15 cellular contexts compared by ENCODE assay signal in the genomic region with DNA sequence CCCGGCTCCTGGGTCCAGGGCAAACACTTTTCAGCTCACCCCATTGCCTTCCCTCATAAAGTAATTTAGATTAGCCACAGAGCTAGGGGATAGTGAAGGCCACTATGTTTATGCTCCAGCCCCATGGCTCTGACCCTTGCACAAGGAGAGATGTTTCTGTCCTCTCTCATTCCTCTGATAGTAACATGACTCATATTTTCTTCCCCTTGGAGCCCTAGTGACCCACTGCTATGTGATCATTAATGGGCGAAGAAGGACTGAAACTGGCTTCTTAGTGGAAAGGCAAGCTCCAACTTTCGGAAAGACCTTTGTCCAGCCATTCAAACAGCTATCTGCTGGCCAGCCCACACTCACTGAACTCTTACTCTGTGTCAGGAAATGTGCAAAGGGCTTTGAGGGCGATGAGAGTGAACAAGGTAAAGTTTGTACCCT. TPM values are rescaled to one million over a fixed set of nuclear protein-coding genes. Genes with fewer than 3 reads are reported as not detected.
A peak's percentile ranks its signal among the peaks of the same experiment; 100 is the strongest.
DNase-seq lines count a peak whose midpoint lies in the region; ATAC-seq, FAIRE-seq and TF ChIP-seq lines count a peak whose summit lies in the region.
"Had no signal": no experiment of that assay in that cellular context is flagged by ENCODE, and none has a peak within 500 bp of the region (broad histone marks: within the 10 kb centered on the region; RNA-seq: fewer than 3 reads in every experiment).

No MANE protein-coding gene starts in this region.

- no peaks in the 10 kb centered on the region for H4K20me1 ChIP-seq in HepG2 (ENCODE audit: insufficient read depth, low read length)

- 58 to 83% (median 72%) methylated on average over 4 of the region's 4 CpGs for WGBS in heart left ventricle, 4 donors
- WGBS in HepG2 (ENCODE audit: low lambda C conversion rate), result 0% methylated on average over 4 of the region's 4 CpGs

- H3K4me1 Mint-ChIP-seq in stimulated activated naive B cell treated with anti-CD40 and anti-IgM and Interleukin-4, amounts not matched to agents 10 μg/mL and 1 μg/mL and 100 μg/mL, for 72 hours, result no peaks in the 10 kb centered on the region
- H3K4me1 Mint-ChIP-seq: activated naive CD4-positive, alpha-beta T cell treated with anti-CD3 and anti-CD28 coated beads, Interleukin-2, amount 10 ng/mL, durations not matched to agents 7 days and 5 days had no signal

- ATAC-seq in heart left ventricle (peak in 3 of 4 donors; percentile 37 to 73 (median 65)), Right ventricle myocardium superior (ENCODE audit: poor library complexity) (no peak), HepG2 (peak; percentile 70)
- no peak for ATAC-seq in stimulated activated naive B cell treated with anti-CD40 and anti-IgM and Interleukin-4, amounts not matched to agents 10 μg/mL and 1 μg/mL and 100 μg/mL, for 72 hours (replicated peaks)

- no peak for TF ChIP-seq EP300 in HepG2 (IDR thresholded peaks at IDR 0.05; ENCODE audit: low read depth in 2 of 2, low read length in 2 of 2)
- TF ChIP-seq EP300 in HepG2 (CRISPR knock-in tag; IDR thresholded peaks at IDR 0.05; ENCODE audit: borderline replicate concordance), result no peak

- in situ Hi-C loops in HepG2 (cut with HindIII; ENCODE audit: extremely low pct_ligation_motif_present, low pct_unique_long_range_greater_than_20kb), result no loop called here

- no peaks in the 10 kb centered on the region for H3K27me3 Mint-ChIP-seq in stimulated activated naive B cell treated with anti-CD40 and anti-IgM and Interleukin-4, amounts not matched to agents 10 μg/mL and 1 μg/mL and 100 μg/mL, for 72 hours
- H3K27me3 Mint-ChIP-seq: activated naive CD4-positive, alpha-beta T cell treated with anti-CD3 and anti-CD28 coated beads, Interleukin-2, amount 10 ng/mL, durations not matched to agents 7 days and 5 days had no signal

- no peak for TF ChIP-seq POLR2A in heart left ventricle (IDR thresholded peaks at IDR 0.05)
- peak in 1 of 2 experiments; percentile 8; a peak in 1 of 4 replicates for TF ChIP-seq POLR2A in HepG2 (IDR thresholded peaks at IDR 0.05; ENCODE audit: insufficient read depth in 1 of 2, low read depth in 2 of 2, low read length in 2 of 2)

- DNase-seq in heart left ventricle, result no peak
- no peak for DNase-seq in Right ventricle myocardium superior
- DNase-seq in choroid plexus epithelial cell (ENCODE audit: low read depth), result peak; percentile 41
- peak; percentile 78 for DNase-seq in HepG2 (ENCODE audit: low spot score)
- DNase-seq in stimulated activated naive B cell treated with anti-CD40 and anti-IgM and Interleukin-4, amounts not matched to agents 10 μg/mL and 1 μg/mL and 100 μg/mL, for 72 hours, result no peak
- DNase-seq in NCI-H146 treated with DMSO at 0.1 percent for 48 hours (lab: John Stamatoyannopoulos, UW; ENCODE audit: unreplicated experiment), result no peak
- no peak for DNase-seq in NCI-H1092 (lab: John Stamatoyannopoulos, UW)
- DNase-seq in AML-193 (lab: John Stamatoyannopoulos, UW), result no peak
- DNase-seq: activated naive CD4-positive, alpha-beta T cell treated with anti-CD3 and anti-CD28 coated beads, Interleukin-2, amount 10 ng/mL, durations not matched to agents 7 days and 5 days; esophagus squamous epithelium; SK-N-SH; thyroid gland had no signal

- POLR2A ChIA-PET in HepG2 (lab: Yijun Ruan, JAX), result interaction anchor here (0.9 to 3.2 kb wide), 11 partner anchors 9 to 696 kb away, joined by 3 to 76 read pairs (median 5); partner anchors contain the start of genes PRPS1 and RIPPLY1

- H3K36me3 ChIP-seq in heart left ventricle (no peaks in the 10 kb centered on the region), HepG2 (replicated peaks in 1 of 2; ENCODE audit: control insufficient read depth in 1 of 2, insufficient read depth in 2 of 2, low read length in 2 of 2) (no peaks in the 10 kb centered on the region)
- H3K36me3 ChIP-seq: esophagus squamous epithelium, thyroid gland had no signal

- H3K4me1 ChIP-seq in heart left ventricle, result peaks cover 0 to 6% (median 0%) of the 10 kb centered on the region in 12 donors
- peaks cover 58% of the 10 kb centered on the region for H3K4me1 ChIP-seq in HepG2 (ENCODE audit: insufficient read depth, low read length)
- H3K4me1 ChIP-seq: esophagus squamous epithelium had no signal

- H3K9ac ChIP-seq in HepG2 (ENCODE audit: insufficient read depth, low read depth, low read length), result peak overlapping the region; percentile 59
- H3K9ac ChIP-seq: SK-N-SH had no signal

- no peaks in the 10 kb centered on the region for H3K9me3 Mint-ChIP-seq in stimulated activated naive B cell treated with anti-CD40 and anti-IgM and Interleukin-4, amounts not matched to agents 10 μg/mL and 1 μg/mL and 100 μg/mL, for 72 hours
- H3K9me3 Mint-ChIP-seq: activated naive CD4-positive, alpha-beta T cell treated with anti-CD3 and anti-CD28 coated beads, Interleukin-2, amount 10 ng/mL, durations not matched to agents 7 days and 5 days had no signal

- TF ChIP-seq CTCF in heart left ventricle (IDR thresholded peaks at IDR 0.05) (no peak), choroid plexus epithelial cell (conservative IDR thresholded peaks at IDR 0.05; ENCODE audit: low read depth, low read length) (no peak), HepG2 (CRISPR knock-in tag; IDR thresholded peaks at IDR 0.05) (no peak)

- H3K27me3 ChIP-seq in heart left ventricle, result no peaks in the 10 kb centered on the region
- H3K27me3 ChIP-seq in HepG2 (ENCODE audit: control insufficient read depth in 1 of 2, insufficient read depth in 2 of 2, low read length in 2 of 2), result no peaks in the 10 kb centered on the region
- H3K27me3 ChIP-seq: esophagus squamous epithelium, thyroid gland had no signal

- intact Hi-C loops in heart left ventricle (cut with DNase I) (no loop called here), Right ventricle myocardium superior (cut with DNase I) (no loop called here), HepG2 (cut with micrococcal nuclease; ENCODE audit: unreplicated experiment) (loop anchor here (2.0 kb wide), 1 partner anchor 22 kb away; no protein-coding TSS in a partner anchor)

- H3K79me2 ChIP-seq in HepG2 (ENCODE audit: insufficient read depth, low read length), result no peaks in the 10 kb centered on the region

- TF ChIP-seq RAD21 in HepG2 (CRISPR knock-in tag; IDR thresholded peaks at IDR 0.05), result no peak

- CTCF ChIA-PET in HepG2 (lab: Yijun Ruan, JAX; ENCODE audit: low intra/inter-chr PET ratio, low total read pairs), result interaction anchor here (1.1 kb wide), 1 partner anchor 34 kb away, joined by 4 read pairs; no protein-coding TSS in a partner anchor

- H3K27ac ChIP-seq in heart left ventricle (peak overlapping the region in 1 of 12 donors; percentile 15), HepG2 (ENCODE audit: extremely low read length, insufficient read depth, low read length) (peak overlapping the region; percentile 90)
- H3K27ac ChIP-seq: esophagus squamous epithelium had no signal

- H3K27ac Mint-ChIP-seq in stimulated activated naive B cell treated with anti-CD40 and anti-IgM and Interleukin-4, amounts not matched to agents 10 μg/mL and 1 μg/mL and 100 μg/mL, for 72 hours, result no peak overlapping the region
- H3K27ac Mint-ChIP-seq: activated naive CD4-positive, alpha-beta T cell treated with anti-CD3 and anti-CD28 coated beads, Interleukin-2, amount 10 ng/mL, durations not matched to agents 7 days and 5 days had no signal

- no peaks in the 10 kb centered on the region for H3K9me3 ChIP-seq in heart left ventricle
- H3K9me3 ChIP-seq in HepG2 (ENCODE audit: low read length), result no peaks in the 10 kb centered on the region
- H3K9me3 ChIP-seq: esophagus squamous epithelium, SK-N-SH, thyroid gland had no signal

- BruUV-seq in HepG2 (replicated peaks; lab: Mats Ljungman, UMichigan), result no TSS peak

- no peaks in the 10 kb centered on the region for H3K36me3 Mint-ChIP-seq in stimulated activated naive B cell treated with anti-CD40 and anti-IgM and Interleukin-4, amounts not matched to agents 10 μg/mL and 1 μg/mL and 100 μg/mL, for 72 hours
- H3K36me3 Mint-ChIP-seq: activated naive CD4-positive, alpha-beta T cell treated with anti-CD3 and anti-CD28 coated beads, Interleukin-2, amount 10 ng/mL, durations not matched to agents 7 days and 5 days had no signal

- H2AFZ ChIP-seq in HepG2 (ENCODE audit: low read length), result no peak overlapping the region

- no peak overlapping the region for H3K4me3 ChIP-seq in heart left ventricle
- H3K4me3 ChIP-seq in choroid plexus epithelial cell (ENCODE audit: low read depth, low read length), result no peak overlapping the region
- H3K4me3 ChIP-seq in HepG2 (replicated peaks in 1 of 3; ENCODE audit: insufficient read depth in 1 of 3, low read depth in 2 of 3, low read length in 3 of 3), result peak overlapping the region; percentile 19 to 58 (median 45); a peak in 5 of 6 replicates
- H3K4me3 ChIP-seq: esophagus squamous epithelium, thyroid gland had no signal

- no peak for FAIRE-seq in HepG2 (lab: Jason Lieb, UNC)
- FAIRE-seq: colon had no signal

- H3K4me2 ChIP-seq in HepG2 (ENCODE audit: low read depth, low read length), result peak overlapping the region; percentile 86
- H3K4me2 ChIP-seq: SK-N-SH had no signal

- no peak overlapping the region for H3K4me3 Mint-ChIP-seq in stimulated activated naive B cell treated with anti-CD40 and anti-IgM and Interleukin-4, amounts not matched to agents 10 μg/mL and 1 μg/mL and 100 μg/mL, for 72 hours
- H3K4me3 Mint-ChIP-seq: activated naive CD4-positive, alpha-beta T cell treated with anti-CD3 and anti-CD28 coated beads, Interleukin-2, amount 10 ng/mL, durations not matched to agents 7 days and 5 days had no signal

RNA-seq across cellular contexts. Expression of gene CLDN2, which starts 12.3 kb away (rescaled TPM):
- total RNA-seq in heart left ventricle (not detected), Right ventricle myocardium superior (not detected), HepG2 (2016; rRNA removed; fragmentation: Illumina TruSeq; extraction: Trizol) (1.1 and 1.5 TPM in 2 replicates)
- polyA plus RNA-seq in heart left ventricle (not detected), HepG2 (2011; rRNA removed) (1.0 and 1.3 TPM in 2 replicates)
- total RNA-seq in HepG2 (2016; cell fraction: cytosol; rRNA removed; fragmentation: Illumina TruSeq; extraction: Trizol; ENCODE audit: low read depth), result 0.20 and 0.26 TPM in 2 replicates
- total RNA-seq in HepG2 (2016; cell fraction: insoluble cytoplasmic fraction; rRNA removed; fragmentation: Illumina TruSeq; extraction: Trizol), result 0.61 and 1.3 TPM in 2 replicates
- total RNA-seq in HepG2 (2016; cell fraction: membrane; rRNA removed; fragmentation: Illumina TruSeq; extraction: Trizol), result 0.59 and 0.72 TPM in 2 replicates
- total RNA-seq in HepG2 (2016; cell fraction: nucleus; rRNA removed; fragmentation: Illumina TruSeq; extraction: Trizol), result 1.3 and 1.6 TPM in 2 replicates
- 0.83 and 1.1 TPM in 2 replicates for polyA plus RNA-seq in HepG2 (2011; cell fraction: cytosol; rRNA removed)
- polyA plus RNA-seq in HepG2 (2011; cell fraction: nucleus; rRNA removed), result 0.55 and 0.59 TPM in 2 replicates
- 0.47 and 0.85 TPM in 2 replicates for polyA plus RNA-seq in HepG2 (2012)
- 0.24 and 0.27 TPM in 2 replicates for polyA plus RNA-seq in HepG2 (2016; cell fraction: cytosol; fragmentation: Illumina TruSeq; extraction: Trizol; ENCODE audit: low read depth)
- polyA plus RNA-seq in HepG2 (2016; cell fraction: insoluble cytoplasmic fraction; fragmentation: Illumina TruSeq; extraction: Trizol; ENCODE audit: low read depth), result 1.2 and 1.5 TPM in 2 replicates
- polyA plus RNA-seq in HepG2 (2016; cell fraction: membrane; fragmentation: Illumina TruSeq; extraction: Trizol; ENCODE audit: low read depth), result 0.60 and 0.61 TPM in 2 replicates
- 2.0 and 2.2 TPM in 2 replicates for polyA plus RNA-seq in HepG2 (2016; cell fraction: nucleus; fragmentation: Illumina TruSeq; extraction: Trizol; ENCODE audit: insufficient read depth, low read depth)
- polyA minus RNA-seq in HepG2 (2011; rRNA and poly(A)+ RNA removed; ENCODE audit: low replicate concordance), result 1.3 TPM in 1 of 2 replicates, not detected in the other
- polyA minus RNA-seq in HepG2 (2011; cell fraction: cytosol; rRNA and poly(A)+ RNA removed), result 0.18 and 0.30 TPM in 2 replicates
- polyA minus RNA-seq in HepG2 (2011; cell fraction: nucleus; rRNA and poly(A)+ RNA removed), result 0.26 and 0.50 TPM in 2 replicates
- total RNA-seq: A673, esophagus squamous epithelium, MCF 10A had no signal

RNA-seq across cellular contexts. Expression of gene RIPPLY1, which starts 29.4 kb away (rescaled TPM):
- total RNA-seq in heart left ventricle (not detected), Right ventricle myocardium superior (not detected), HepG2 (2016; rRNA removed; fragmentation: Illumina TruSeq; extraction: Trizol) (0.49 and 0.86 TPM in 2 replicates)
- polyA plus RNA-seq in heart left ventricle (under 1 TPM in 1 of 2 donors, not detected in 1; 0.10 TPM), HepG2 (2011; rRNA removed) (0.33 and 0.41 TPM in 2 replicates)
- total RNA-seq in HepG2 (2016; cell fraction: cytosol; rRNA removed; fragmentation: Illumina TruSeq; extraction: Trizol; ENCODE audit: low read depth), result 0.26 TPM in 1 of 2 replicates, not detected in the other
- total RNA-seq in HepG2 (2016; cell fraction: insoluble cytoplasmic fraction; rRNA removed; fragmentation: Illumina TruSeq; extraction: Trizol), result 0.39 and 0.43 TPM in 2 replicates
- total RNA-seq in HepG2 (2016; cell fraction: membrane; rRNA removed; fragmentation: Illumina TruSeq; extraction: Trizol), result 0.40 and 0.72 TPM in 2 replicates
- total RNA-seq in HepG2 (2016; cell fraction: nucleus; rRNA removed; fragmentation: Illumina TruSeq; extraction: Trizol), result 0.87 TPM in 1 of 2 replicates, not detected in the other
- 0.21 and 0.54 TPM in 2 replicates for polyA plus RNA-seq in HepG2 (2011; cell fraction: cytosol; rRNA removed)
- 0.19 TPM in 1 of 2 replicates, not detected in the other for polyA plus RNA-seq in HepG2 (2011; cell fraction: nucleus; rRNA removed)
- 0.25 and 0.40 TPM in 2 replicates for polyA plus RNA-seq in HepG2 (2012)
- polyA plus RNA-seq in HepG2 (2016; cell fraction: cytosol; fragmentation: Illumina TruSeq; extraction: Trizol; ENCODE audit: low read depth), result 0.27 and 0.34 TPM in 2 replicates
- 0.35 and 0.63 TPM in 2 replicates for polyA plus RNA-seq in HepG2 (2016; cell fraction: insoluble cytoplasmic fraction; fragmentation: Illumina TruSeq; extraction: Trizol; ENCODE audit: low read depth)
- polyA plus RNA-seq in HepG2 (2016; cell fraction: membrane; fragmentation: Illumina TruSeq; extraction: Trizol; ENCODE audit: low read depth), result 0.42 and 0.45 TPM in 2 replicates
- 0.49 TPM in 1 of 2 replicates, not detected in the other for polyA plus RNA-seq in HepG2 (2016; cell fraction: nucleus; fragmentation: Illumina TruSeq; extraction: Trizol; ENCODE audit: insufficient read depth, low read depth)
- 0.28 TPM in 1 of 2 replicates, not detected in the other for polyA minus RNA-seq in HepG2 (2011; rRNA and poly(A)+ RNA removed; ENCODE audit: low replicate concordance)
- polyA minus RNA-seq in HepG2 (2011; cell fraction: cytosol; rRNA and poly(A)+ RNA removed), result not detected in 2 replicates
- polyA minus RNA-seq in HepG2 (2011; cell fraction: nucleus; rRNA and poly(A)+ RNA removed), result 0.64 TPM in 1 of 2 replicates, not detected in the other
- total RNA-seq: A673, esophagus squamous epithelium, MCF 10A, thyroid gland had no signal

Comparison
In these comparisons a context has a peak if more than half of its experiments do, and no peak if none do; other contexts are left out.
1. ATAC-seq: peak in heart left ventricle (3 of 4) and HepG2 (single experiment); none in Right ventricle myocardium superior (single experiment) and stimulated activated naive B cell treated with anti-CD40 and anti-IgM and Interleukin-4, amounts not matched to agents 10 μg/mL and 1 μg/mL and 100 μg/mL, for 72 hours (0 of 2).
2. DNase-seq: peak in choroid plexus epithelial cell (single experiment) and HepG2 (single experiment); none in heart left ventricle (0 of 5), Right ventricle myocardium superior (single experiment), stimulated activated naive B cell treated with anti-CD40 and anti-IgM and Interleukin-4, amounts not matched to agents 10 μg/mL and 1 μg/mL and 100 μg/mL, for 72 hours (single experiment), NCI-H146 treated with DMSO at 0.1 percent for 48 hours (single experiment), NCI-H1092 (single experiment) and AML-193 (0 of 2).
3. H3K4me3 ChIP-seq: peak in HepG2 (3 of 3); none in heart left ventricle (0 of 12) and choroid plexus epithelial cell (single experiment).